In the genomic region with DNA sequence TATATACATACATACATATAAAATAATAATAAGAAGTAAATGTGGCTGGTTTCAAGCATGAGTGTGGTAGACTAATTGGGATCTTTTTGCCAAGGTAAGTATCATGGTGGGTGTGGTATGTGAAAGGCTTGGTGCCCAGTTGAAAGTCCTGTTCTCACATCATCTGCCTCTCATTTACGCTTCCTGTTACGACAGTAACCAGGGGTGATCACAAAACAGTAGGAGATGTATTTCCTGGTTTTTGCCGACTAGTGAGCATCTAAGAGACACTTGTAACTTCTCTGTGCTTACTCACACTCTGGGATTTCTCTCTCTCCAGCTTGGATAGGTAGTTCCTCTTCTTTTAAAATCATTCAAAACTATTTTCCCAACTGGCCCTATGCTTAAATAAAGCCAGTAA, we compare ENCODE assay signal across 22 cellular contexts.
DNase-seq lines count a peak whose midpoint lies in the region; ATAC-seq, FAIRE-seq and TF ChIP-seq lines count a peak whose summit lies in the region.
"Had no signal": no experiment of that assay in that cellular context is flagged by ENCODE, and none has a peak within 500 bp of the region (broad histone marks: within the 10 kb centered on the region; RNA-seq: fewer than 3 reads in every experiment).

No MANE protein-coding gene starts in this region.

- no peak overlapping the region for H3K4me2 ChIP-seq in SK-N-SH
- H3K4me2 ChIP-seq: BLaER1 had no signal

- no peak for TF ChIP-seq POLR2A in GM12891 (IDR thresholded peaks at IDR 0.05; ENCODE audit: low read depth, low read length)

- CTCF ChIA-PET in SK-N-SH (lab: Yijun Ruan, JAX): no interaction called here

- H4K20me1 ChIP-seq in SK-N-SH (ENCODE audit: insufficient read depth): no peaks in the 10 kb centered on the region
- H4K20me1 ChIP-seq: BLaER1 had no signal

- no peak for TF ChIP-seq RAD21 in SK-N-SH (IDR thresholded peaks at IDR 0.05; ENCODE audit: low read length)

- POLR2A ChIA-PET in SK-N-SH (lab: Yijun Ruan, JAX): no interaction called here

- H2AFZ ChIP-seq in SK-N-SH (ENCODE audit: low read depth): no peak overlapping the region

- no peaks in the 10 kb centered on the region for H3K9me3 ChIP-seq in SK-N-SH
- H3K9me3 ChIP-seq: BLaER1, HAP-1, right atrium auricular region had no signal

- H3K9ac ChIP-seq in SK-N-SH: no peak overlapping the region
- H3K9ac ChIP-seq: BLaER1 had no signal

- DNase-seq in DMS153 (lab: John Stamatoyannopoulos, UW) (peak; percentile 75), DMS153 treated with DMSO at 0.1 percent for 48 hours (lab: John Stamatoyannopoulos, UW; ENCODE audit: unreplicated experiment) (no peak), GM12891 (ENCODE audit: insufficient read length, low spot score) (no peak), SIG-M5 treated with dmso at 0.1 percent for 504 hours (lab: John Stamatoyannopoulos, UW; ENCODE audit: unreplicated experiment) (peak; percentile 52), kidney tubule cell (ENCODE audit: low spot score) (peak; percentile 37), NCI-H526 (lab: John Stamatoyannopoulos, UW) (no peak), SK-N-SH (no peak)
- DNase-seq: activated CD4-positive, alpha-beta T cell treated with anti-CD3 and anti-CD28 coated beads, Interleukin-2, amount 10 ng/mL, durations not matched to agents 7 days and 5 days; activated naive CD4-positive, alpha-beta T cell treated with anti-CD3 and anti-CD28 coated beads for 36 hours; head of caudate nucleus; NCI-H526 treated with DMSO at 0.1 percent for 48 hours; PC-3; stimulated activated naive CD4-positive, alpha-beta T cell had no signal

- no peak for TF ChIP-seq CTCF in SK-N-SH (IDR thresholded peaks at IDR 0.05)

- no peak for TF ChIP-seq EP300 in SK-N-SH (IDR thresholded peaks at IDR 0.05; ENCODE audit: borderline replicate concordance in 1 of 2, low read depth in 1 of 2, low read length in 1 of 2)

- WGBS in SK-N-SH (ENCODE audit: low lambda C conversion rate): 32% methylated on average over 3 of the region's 3 CpGs

- no peak overlapping the region for H3K27ac ChIP-seq in SK-N-SH (ENCODE audit: low read depth in 2 of 2, low read length in 1 of 2)
- H3K27ac ChIP-seq: 22Rv1, BLaER1, right atrium auricular region had no signal

- no peak overlapping the region for H3K4me3 ChIP-seq in SK-N-SH (ENCODE audit: low read depth in 2 of 2, low read length in 1 of 2)
- H3K4me3 ChIP-seq: BLaER1, coronary artery, HAP-1, right atrium auricular region had no signal

- H3K4me1 ChIP-seq in SK-N-SH (ENCODE audit: control insufficient read depth in 1 of 2, insufficient read depth in 2 of 2, low read depth in 1 of 2, low read length in 1 of 2): no peaks in the 10 kb centered on the region
- H3K4me1 ChIP-seq: HAP-1 had no signal

- H3F3A ChIP-seq in SK-N-SH (replicated peaks; ENCODE audit: insufficient read depth): no peaks in the 10 kb centered on the region

- ATAC-seq in GM18873 (IDR thresholded peaks at IDR 0.05; ENCODE audit: low FRiP score, unreplicated experiment): no peak
- ATAC-seq: esophagus mucosa, PC-3 had no signal

- no peaks in the 10 kb centered on the region for H3K27me3 ChIP-seq in SK-N-SH (ENCODE audit: insufficient read depth)
- H3K27me3 ChIP-seq: BLaER1, right atrium auricular region had no signal

- no peaks in the 10 kb centered on the region for H3K9me2 ChIP-seq in SK-N-SH

- peak; percentile 59 for FAIRE-seq in GM12891 (lab: Jason Lieb, UNC)
- FAIRE-seq: astrocyte, TTC549 had no signal

- no peaks in the 10 kb centered on the region for H3K79me2 ChIP-seq in SK-N-SH (ENCODE audit: insufficient read depth)

- H3K36me3 ChIP-seq in SK-N-SH (replicated peaks in 1 of 2; ENCODE audit: control insufficient read depth in 1 of 2, insufficient read depth in 2 of 2, low read length in 1 of 2): no peaks in the 10 kb centered on the region
- H3K36me3 ChIP-seq: BLaER1, HAP-1, right atrium auricular region had no signal

TF ChIP-seq in GM12891, 5 proteins besides CTCF, POLR2A, EP300 and RAD21:
- no peak for TF ChIP-seq SPI1 (IDR thresholded peaks at IDR 0.05; ENCODE audit: low read depth, low read length)
- TF ChIP-seq POU2F2 (IDR thresholded peaks at IDR 0.05; ENCODE audit: low read depth, low read length): no peak
- TF ChIP-seq TAF1 (IDR thresholded peaks at IDR 0.05; ENCODE audit: low read depth, low read length): no peak
- TF ChIP-seq POLR2AphosphoS5 (IDR thresholded peaks at IDR 0.05; ENCODE audit: low read depth, low read length): no peak
- no peak for TF ChIP-seq PAX5 (IDR thresholded peaks at IDR 0.05; ENCODE audit: insufficient read depth, low read length, severe bottlenecking)

TF ChIP-seq in SK-N-SH, 30 proteins besides CTCF, POLR2A, EP300 and RAD21:
- TF ChIP-seq CHD2 (IDR thresholded peaks at IDR 0.05; ENCODE audit: low read length, partially characterized antibody) (no peak), POLR2AphosphoS5 (IDR thresholded peaks at IDR 0.05; ENCODE audit: low read depth, low read length) (no peak), RXRA (IDR thresholded peaks at IDR 0.05; ENCODE audit: borderline replicate concordance, low read depth) (no peak), RCOR1 (IDR thresholded peaks at IDR 0.05; ENCODE audit: low read length) (no peak), ELF1 (IDR thresholded peaks at IDR 0.05) (no peak), TAF1 (IDR thresholded peaks at IDR 0.05; ENCODE audit: borderline replicate concordance, low read depth, low read length) (no peak), GABPA (IDR thresholded peaks at IDR 0.05; ENCODE audit: low read depth) (no peak)
- TF ChIP-seq, protein P1, sequence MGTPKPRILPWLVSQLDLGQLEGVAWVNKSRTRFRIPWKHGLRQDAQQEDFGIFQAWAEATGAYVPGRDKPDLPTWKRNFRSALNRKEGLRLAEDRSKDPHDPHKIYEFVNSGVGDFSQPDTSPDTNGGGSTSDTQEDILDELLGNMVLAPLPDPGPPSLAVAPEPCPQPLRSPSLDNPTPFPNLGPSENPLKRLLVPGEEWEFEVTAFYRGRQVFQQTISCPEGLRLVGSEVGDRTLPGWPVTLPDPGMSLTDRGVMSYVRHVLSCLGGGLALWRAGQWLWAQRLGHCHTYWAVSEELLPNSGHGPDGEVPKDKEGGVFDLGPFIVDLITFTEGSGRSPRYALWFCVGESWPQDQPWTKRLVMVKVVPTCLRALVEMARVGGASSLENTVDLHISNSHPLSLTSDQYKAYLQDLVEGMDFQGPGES (IDR thresholded peaks at IDR 0.05; ENCODE audit: low read depth, low read length): no peak
- TF ChIP-seq, protein P2, sequence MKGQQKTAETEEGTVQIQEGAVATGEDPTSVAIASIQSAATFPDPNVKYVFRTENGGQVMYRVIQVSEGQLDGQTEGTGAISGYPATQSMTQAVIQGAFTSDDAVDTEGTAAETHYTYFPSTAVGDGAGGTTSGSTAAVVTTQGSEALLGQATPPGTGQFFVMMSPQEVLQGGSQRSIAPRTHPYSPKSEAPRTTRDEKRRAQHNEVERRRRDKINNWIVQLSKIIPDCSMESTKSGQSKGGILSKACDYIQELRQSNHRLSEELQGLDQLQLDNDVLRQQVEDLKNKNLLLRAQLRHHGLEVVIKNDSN (IDR thresholded peaks at IDR 0.05; ENCODE audit: borderline replicate concordance, low read depth): no peak

Comparison
In these comparisons a context has a peak if more than half of its experiments do, and no peak if none do; other contexts are left out.
1. DNase-seq: peak in DMS153 (single experiment), SIG-M5 treated with dmso at 0.1 percent for 504 hours (single experiment) and kidney tubule cell (single experiment); none in DMS153 treated with DMSO at 0.1 percent for 48 hours (single experiment), GM12891 (single experiment), NCI-H526 (0 of 2) and SK-N-SH (single experiment).